Comparison of ENCODE assay signal across 12 cellular contexts in genomic region chrX:7444967-7445366, GRCh38.
DNase-seq lines count a peak whose midpoint lies in the region; ATAC-seq and TF ChIP-seq lines count a peak whose summit lies in the region.
"Had no signal": no experiment of that assay in that cellular context is flagged by ENCODE, and none has a peak within 500 bp of the region (broad histone marks: within the 10 kb centered on the region; RNA-seq: fewer than 3 reads in every experiment).

No MANE protein-coding gene starts in this region.

- H3K36me3 ChIP-seq in gastroesophageal sphincter, result no peaks in the 10 kb centered on the region
- H3K36me3 ChIP-seq: thoracic aorta had no signal

- H3K9me3 ChIP-seq in right cardiac atrium (ENCODE audit: control insufficient read depth, low read length) (no peaks in the 10 kb centered on the region), gastroesophageal sphincter (no peaks in the 10 kb centered on the region)
- H3K9me3 ChIP-seq: thoracic aorta had no signal

- no peak for TF ChIP-seq EP300 in gastroesophageal sphincter (IDR thresholded peaks at IDR 0.05)

- no peak overlapping the region for H3K4me3 ChIP-seq in epithelial cell of esophagus (ENCODE audit: low read length)
- no peak overlapping the region for H3K4me3 ChIP-seq in right cardiac atrium (ENCODE audit: low read length)
- no peak overlapping the region for H3K4me3 ChIP-seq in gastroesophageal sphincter
- H3K4me3 ChIP-seq: thoracic aorta had no signal

- ATAC-seq in GM18909 (IDR thresholded peaks at IDR 0.05; ENCODE audit: poor library complexity, unreplicated experiment), result peak; percentile 93
- peak; percentile 95 for ATAC-seq in GM21576 (IDR thresholded peaks at IDR 0.05; ENCODE audit: unreplicated experiment)
- ATAC-seq in HG03196 (IDR thresholded peaks at IDR 0.05; ENCODE audit: unreplicated experiment), result peak; percentile 99
- no peak for ATAC-seq in right cardiac atrium
- ATAC-seq in gastroesophageal sphincter, result no peak
- ATAC-seq: left colon had no signal

- peak; percentile 89 for DNase-seq in epithelial cell of esophagus (ENCODE audit: low read depth)
- no peak for DNase-seq in head of caudate nucleus
- DNase-seq in right cardiac atrium, result no peak
- no peak for DNase-seq in NCI-H2196 treated with DMSO at 0.1 percent for 48 hours (lab: John Stamatoyannopoulos, UW; ENCODE audit: unreplicated experiment)
- DNase-seq: left colon; NCI-H526; stimulated activated CD4-positive, alpha-beta T cell treated with anti-CD3 and anti-CD28 coated beads, Interleukin-2, amount 100 ng/mL, for 48 hours had no signal

- no peaks in the 10 kb centered on the region for H3K27me3 ChIP-seq in right cardiac atrium (ENCODE audit: control insufficient read depth, insufficient read depth)
- no peaks in the 10 kb centered on the region for H3K27me3 ChIP-seq in gastroesophageal sphincter

- no peak overlapping the region for H3K27ac ChIP-seq in right cardiac atrium (ENCODE audit: low read length)
- H3K27ac ChIP-seq in gastroesophageal sphincter, result no peak overlapping the region
- H3K27ac ChIP-seq: thoracic aorta had no signal

- TF ChIP-seq CTCF in epithelial cell of esophagus (IDR thresholded peaks at IDR 0.05; ENCODE audit: insufficient read depth, low read depth, low read length, missing control alignments) (no peak), gastroesophageal sphincter (IDR thresholded peaks at IDR 0.05) (no peak)

- 88% methylated on average over 2 of the region's 2 CpGs for WGBS in right cardiac atrium
- WGBS in gastroesophageal sphincter (ENCODE audit: low coverage in 1 of 2), 2 donors, result 71 to 100% methylated on average over 1 to 2 of the region's 2 CpGs

- intact Hi-C loops in head of caudate nucleus (cut with DNase I), result no loop called here
- intact Hi-C loops in right cardiac atrium (cut with DNase I), result no loop called here

- H3K4me1 ChIP-seq in right cardiac atrium (ENCODE audit: control insufficient read depth, insufficient read depth, low read length), result no peaks in the 10 kb centered on the region
- H3K4me1 ChIP-seq in gastroesophageal sphincter, result no peaks in the 10 kb centered on the region

- no peak for TF ChIP-seq POLR2A in gastroesophageal sphincter (IDR thresholded peaks at IDR 0.05)

Comparison
In these comparisons a context has a peak if more than half of its experiments do, and no peak if none do; other contexts are left out.
1. ATAC-seq: peak in GM18909 (single experiment), GM21576 (single experiment) and HG03196 (single experiment); none in right cardiac atrium (0 of 2) and gastroesophageal sphincter (single experiment).